In the genomic region with DNA sequence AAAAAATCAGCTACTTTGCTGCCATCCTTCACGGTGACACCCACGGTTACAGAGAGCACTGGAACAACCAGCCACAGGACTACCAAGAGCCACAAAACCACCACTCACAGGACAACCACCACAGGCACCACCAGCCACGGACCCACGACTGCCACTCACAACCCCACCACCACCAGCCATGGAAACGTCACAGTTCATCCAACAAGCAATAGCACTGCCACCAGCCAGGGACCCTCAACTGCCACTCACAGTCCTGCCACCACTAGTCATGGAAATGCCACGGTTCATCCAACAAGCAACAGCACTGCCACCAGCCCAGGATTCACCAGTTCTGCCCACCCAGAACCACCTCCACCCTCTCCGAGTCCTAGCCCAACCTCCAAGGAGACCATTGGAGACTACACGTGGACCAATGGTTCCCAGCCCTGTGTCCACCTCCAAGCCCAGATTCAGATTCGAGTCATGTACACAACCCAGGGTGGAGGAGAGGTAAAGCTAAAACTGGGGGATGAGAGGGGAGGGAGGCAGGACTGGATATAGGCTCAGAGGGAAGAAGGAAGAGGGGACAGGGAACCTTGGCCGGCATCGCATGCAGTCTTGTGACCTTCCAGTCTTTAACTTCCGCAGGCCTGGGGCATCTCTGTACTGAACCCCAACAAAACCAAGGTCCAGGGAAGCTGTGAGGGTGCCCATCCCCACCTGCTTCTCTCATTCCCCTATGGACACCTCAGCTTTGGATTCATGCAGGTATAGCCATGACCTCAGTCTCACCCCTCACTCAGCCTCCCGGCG, we compare ENCODE assay signal across 8 cellular contexts. TPM values are rescaled to one million over a fixed set of nuclear protein-coding genes. Genes with fewer than 3 reads are reported as not detected.
A peak's percentile ranks its signal among the peaks of the same experiment; 100 is the strongest.
DNase-seq lines count a peak whose midpoint lies in the region; ATAC-seq and TF ChIP-seq lines count a peak whose summit lies in the region.

No MANE protein-coding gene starts in this region.

- peaks cover 55% of the 10 kb centered on the region for H3K36me3 ChIP-seq in BLaER1
- H3K36me3 ChIP-seq in KMS-11 (ENCODE audit: insufficient read depth): no peaks in the 10 kb centered on the region
- H3K36me3 ChIP-seq in breast epithelium: peaks cover 16% of the 10 kb centered on the region

- intact Hi-C loops in breast epithelium (cut with DNase I; ENCODE audit: low total_unique reads): no loop called here
- intact Hi-C loops in natural killer cell (cut with micrococcal nuclease): no loop called here

- H3K4me1 ChIP-seq in BLaER1 (peaks cover 93% of the 10 kb centered on the region), KMS-11 (ENCODE audit: low read depth, poor library complexity, severe bottlenecking) (peaks cover 17% of the 10 kb centered on the region), breast epithelium (peaks cover 22 to 23% of the 10 kb centered on the region in 2 donors)

- H4K20me1 ChIP-seq in BLaER1 (peaks cover 55% of the 10 kb centered on the region), KMS-11 (ENCODE audit: insufficient read depth) (no peaks in the 10 kb centered on the region)

- H3K27ac ChIP-seq in BLaER1 (peak overlapping the region; percentile 96), KMS-11 (peak overlapping the region; percentile 46; the same call in 1 of the 2 replicates), breast epithelium (peak overlapping the region; percentile 87 to 99)

- H3K27me3 Mint-ChIP-seq in natural killer cell (ENCODE audit: low read depth in 2 of 2): no peaks in the 10 kb centered on the region

- H3K4me1 Mint-ChIP-seq in natural killer cell: peaks cover 52 to 65% of the 10 kb centered on the region in 2 donors

- H3K27ac Mint-ChIP-seq in natural killer cell: peak overlapping the region; percentile 93 to 98

- H3K4me3 Mint-ChIP-seq in natural killer cell: peak overlapping the region; percentile 69

- H3K4me2 ChIP-seq in BLaER1: peak overlapping the region; percentile 98
- no peak overlapping the region for H3K4me2 ChIP-seq in KMS-11

- H3K36me3 Mint-ChIP-seq in natural killer cell: peaks cover 15% of the 10 kb centered on the region

- no peaks in the 10 kb centered on the region for H3K9me3 Mint-ChIP-seq in natural killer cell

- no peak overlapping the region for H3K4me3 ChIP-seq in BLaER1
- no peak overlapping the region for H3K4me3 ChIP-seq in KMS-11 (IDR thresholded peaks at IDR 0.05; ENCODE audit: insufficient read depth, low read depth, low read length)
- H3K4me3 ChIP-seq in breast epithelium: peak overlapping the region; percentile 59 to 73 (median 59)

- TF ChIP-seq CTCF in KMS-11 (conservative IDR thresholded peaks at IDR 0.05; ENCODE audit: low read depth, low read length) (no peak), breast epithelium (IDR thresholded peaks at IDR 0.05) (no peak), natural killer cell (IDR thresholded peaks at IDR 0.05) (no peak)

- ATAC-seq in natural killer cell: peak in 1 of 3 donors; percentile 4
- no peak for ATAC-seq in HG02884 (IDR thresholded peaks at IDR 0.05; ENCODE audit: unreplicated experiment)

- DNase-seq in breast epithelium (ENCODE audit: low spot score in 2 of 2) (no peak), natural killer cell (no peak), EL (no peak), AML-193 (lab: John Stamatoyannopoulos, UW) (no peak)
- DNase-seq in activated CD4-positive, CD25-positive, alpha-beta regulatory T cell (lab: John Stamatoyannopoulos, UW): no peak

- H3K9me3 ChIP-seq in BLaER1: no peaks in the 10 kb centered on the region
- H3K9me3 ChIP-seq in breast epithelium: no peaks in the 10 kb centered on the region

- H3K27me3 ChIP-seq in BLaER1 (no peaks in the 10 kb centered on the region), KMS-11 (ENCODE audit: insufficient read depth, low read depth) (no peaks in the 10 kb centered on the region), breast epithelium (no peaks in the 10 kb centered on the region)

- peak overlapping the region; percentile 95 for H3K9ac ChIP-seq in BLaER1
- H3K9ac ChIP-seq in KMS-11: no peak overlapping the region

- peaks cover 9% of the 10 kb centered on the region; the same call in 1 of the 2 replicates for H3K79me2 ChIP-seq in KMS-11 (ENCODE audit: insufficient read depth, low read depth)

- no peak overlapping the region for H2AFZ ChIP-seq in KMS-11 (ENCODE audit: low read depth)

- no peak for TF ChIP-seq POLR2A in breast epithelium (IDR thresholded peaks at IDR 0.05)

RNA-seq across cellular contexts. Expression of gene CD68, which starts 0.6 kb away (rescaled TPM):
- total RNA-seq in breast epithelium: 100 to 1,000 TPM in 1 of 3 donors, 10 to 100 TPM in 2; 49.8 to 220 (median 70.5) TPM
- total RNA-seq in natural killer cell: 10 to 100 TPM in 2 of 3 donors, 1 to 10 TPM in 1; 1.4 to 24.7 (median 13.0) TPM

RNA-seq across cellular contexts. Expression of gene MPDU1, which starts 3.6 kb away (rescaled TPM):
- total RNA-seq in breast epithelium (100 to 1,000 TPM in 1 of 3 donors, 10 to 100 TPM in 2; 66.6 to 140 (median 74.4) TPM), natural killer cell (10 to 100 TPM; 26.3 to 29.2 (median 27.1) TPM)

RNA-seq across cellular contexts. Expression of gene SOX15, which starts 9.9 kb away (rescaled TPM):
- 1 to 10 TPM; 1.3 to 4.1 (median 1.6) TPM for total RNA-seq in breast epithelium
- under 1 TPM in 1 of 3 donors, not detected in 2; 0.27 TPM for total RNA-seq in natural killer cell

RNA-seq across cellular contexts. Expression of gene SENP3, which starts 18.3 kb away (rescaled TPM):
- 10 to 100 TPM; 59.5 to 65.2 (median 62.3) TPM for total RNA-seq in breast epithelium
- total RNA-seq in natural killer cell: 10 to 100 TPM; 36.9 to 42.3 (median 39.1) TPM

RNA-seq across cellular contexts. Expression of gene TNFSF13, which starts 21.5 kb away (rescaled TPM):
- total RNA-seq in breast epithelium (10 to 100 TPM; 25.2 to 36.7 (median 33.6) TPM), natural killer cell (10 to 100 TPM in 1 of 3 donors, 1 to 10 TPM in 2; 2.7 to 11.1 (median 2.7) TPM)

Comparison
In these comparisons a context has a peak if more than half of its experiments do, and no peak if none do; other contexts are left out.
1. H3K27ac ChIP-seq: peak in every context shown above with its lines; median percentile 96 in BLaER1; 93 in breast epithelium; 46 in KMS-11.
2. H3K4me3 ChIP-seq: peak in breast epithelium (3 of 3); none in BLaER1 (single experiment) and KMS-11 (single experiment).